Comparison of ENCODE assay signal across 1 cellular context in genomic region chr1:1281533-1282321, GRCh38.
TF ChIP-seq lines count a peak whose summit lies in the region.

No MANE protein-coding gene starts in this region.

TF ChIP-seq in HepG2, 621 proteins besides CTCF, POLR2A, EP300 and RAD21 (continued from another document):
- TF ChIP-seq POGK (CRISPR knock-in tag; conservative IDR thresholded peaks at IDR 0.05) (peak; percentile 49), ZBTB7A (CRISPR knock-in tag; IDR thresholded peaks at IDR 0.05) (no peak; the same call in 1 of the 2 replicates), IRF9 (CRISPR knock-in tag; IDR thresholded peaks at IDR 0.05; ENCODE audit: borderline replicate concordance) (no peak)
